In genomic region chr3:42747581-42747980, GRCh38 we compare ENCODE assay signal across 11 cellular contexts. TPM values are rescaled to one million over a fixed set of nuclear protein-coding genes. Genes with fewer than 3 reads are reported as not detected.
DNase-seq lines count a peak whose midpoint lies in the region; ATAC-seq and TF ChIP-seq lines count a peak whose summit lies in the region.
"Had no signal": no experiment of that assay in that cellular context is flagged by ENCODE, and none has a peak within 500 bp of the region (broad histone marks: within the 10 kb centered on the region; RNA-seq: fewer than 3 reads in every experiment).

No MANE protein-coding gene starts in this region.

- H3K27ac ChIP-seq in spleen, result no peak overlapping the region

- no peak overlapping the region for H3K4me3 ChIP-seq in spleen
- H3K4me3 ChIP-seq: lung had no signal

- H3K36me3 ChIP-seq in spleen, result peaks cover 0 to 7% (median 0%) of the 10 kb centered on the region in 6 donors

- peaks cover 28% of the 10 kb centered on the region for H3K4me1 Mint-ChIP-seq in activated naive CD4-positive, alpha-beta T cell treated with anti-CD3 and anti-CD28 coated beads for 36 hours (ENCODE audit: low read depth)
- H3K4me1 Mint-ChIP-seq in stimulated activated naive CD8-positive, alpha-beta T cell treated with anti-CD3 and anti-CD28 coated beads, Interleukin-15, amount 100 ng/mL, for 72 hours, result peaks cover 12% of the 10 kb centered on the region

- CTCF ChIA-PET in activated naive CD4-positive, alpha-beta T cell treated with anti-CD3 and anti-CD28 coated beads for 36 hours (lab: Charles Lee), result interaction anchor here (0.7 to 2.0 kb wide), 3 partner anchors 10 to 200 kb away, joined by 5 to 9 read pairs (median 6); no protein-coding TSS in a partner anchor

- H3K27me3 Mint-ChIP-seq in activated naive CD4-positive, alpha-beta T cell treated with anti-CD3 and anti-CD28 coated beads for 36 hours (ENCODE audit: low read depth), result no peaks in the 10 kb centered on the region
- H3K27me3 Mint-ChIP-seq in stimulated activated naive CD8-positive, alpha-beta T cell treated with anti-CD3 and anti-CD28 coated beads, Interleukin-15, amount 100 ng/mL, for 72 hours, result no peaks in the 10 kb centered on the region

- no peak for TF ChIP-seq POLR2A in spleen (IDR thresholded peaks at IDR 0.05)

- H3K27me3 ChIP-seq in spleen (replicated peaks in 1 of 7), result no peaks in the 10 kb centered on the region

- TF ChIP-seq CTCF in spleen (IDR thresholded peaks at IDR 0.05 in 8 of 11, conservative IDR thresholded peaks at IDR 0.05 in 3 of 11), result no peak

- WGBS in spleen, 5 donors, result 29 to 51% (median 41%) methylated on average over 6 of the region's 6 CpGs

- H3K4me1 ChIP-seq in spleen, result peaks cover 0 to 20% (median 5%) of the 10 kb centered on the region in 6 donors

- H3K4me3 Mint-ChIP-seq in activated naive CD4-positive, alpha-beta T cell treated with anti-CD3 and anti-CD28 coated beads for 36 hours, result no peak overlapping the region
- H3K4me3 Mint-ChIP-seq in stimulated activated naive CD8-positive, alpha-beta T cell treated with anti-CD3 and anti-CD28 coated beads, Interleukin-15, amount 100 ng/mL, for 72 hours, result no peak overlapping the region

- peak in 4 of 6 experiments; percentile 5 to 54 (median 40) for DNase-seq in stimulated activated naive CD4-positive, alpha-beta T cell (lab: John Stamatoyannopoulos, UW)
- DNase-seq in stimulated activated naive CD4-positive, alpha-beta T cell treated with Interleukin-2 at 50 U/mL for 16 hours (lab: John Stamatoyannopoulos, UW), result no peak
- DNase-seq in activated naive CD4-positive, alpha-beta T cell treated with anti-CD3 and anti-CD28 coated beads for 36 hours, result peak; percentile 27
- DNase-seq in left lobe of liver (ENCODE audit: low spot score), result peak; percentile 40
- no peak for DNase-seq in stimulated activated naive CD8-positive, alpha-beta T cell treated with anti-CD3 and anti-CD28 coated beads, Interleukin-15, amount 100 ng/mL, for 72 hours
- no peak for DNase-seq in spleen
- DNase-seq: dermis blood vessel endothelial cell, Kasumi-1 had no signal

- no peak for ATAC-seq in left lobe of liver
- no peak for ATAC-seq in stimulated activated naive CD8-positive, alpha-beta T cell treated with anti-CD3 and anti-CD28 coated beads, Interleukin-15, amount 100 ng/mL, for 72 hours
- ATAC-seq in GM18873 (IDR thresholded peaks at IDR 0.05; ENCODE audit: low FRiP score, unreplicated experiment), result no peak
- no peak for ATAC-seq in HG03280 (IDR thresholded peaks at IDR 0.05; ENCODE audit: unreplicated experiment)

- no peaks in the 10 kb centered on the region for H3K36me3 Mint-ChIP-seq in activated naive CD4-positive, alpha-beta T cell treated with anti-CD3 and anti-CD28 coated beads for 36 hours (ENCODE audit: low read depth)

- intact Hi-C loops in activated naive CD4-positive, alpha-beta T cell treated with anti-CD3 and anti-CD28 coated beads for 36 hours (cut with micrococcal nuclease), result loop anchor here (10.0 kb wide), 1 partner anchor 503 kb away; no protein-coding TSS in a partner anchor
- intact Hi-C loops in spleen (cut with DNase I; ENCODE audit: low total_unique reads), result loop anchor here (10.0 kb wide), 2 partner anchors 93 to 173 kb away; partner anchors contain the start of gene ZBTB47

- no peaks in the 10 kb centered on the region for H3K9me3 Mint-ChIP-seq in activated naive CD4-positive, alpha-beta T cell treated with anti-CD3 and anti-CD28 coated beads for 36 hours
- no peaks in the 10 kb centered on the region for H3K9me3 Mint-ChIP-seq in stimulated activated naive CD8-positive, alpha-beta T cell treated with anti-CD3 and anti-CD28 coated beads, Interleukin-15, amount 100 ng/mL, for 72 hours

- no peaks in the 10 kb centered on the region for H3K9me3 ChIP-seq in spleen

- no peak overlapping the region for H3K27ac Mint-ChIP-seq in activated naive CD4-positive, alpha-beta T cell treated with anti-CD3 and anti-CD28 coated beads for 36 hours
- no peak overlapping the region for H3K27ac Mint-ChIP-seq in stimulated activated naive CD8-positive, alpha-beta T cell treated with anti-CD3 and anti-CD28 coated beads, Interleukin-15, amount 100 ng/mL, for 72 hours

RNA-seq across cellular contexts. Expression of gene CCDC13, which starts 25.5 kb away (rescaled TPM):
- total RNA-seq in activated naive CD4-positive, alpha-beta T cell treated with anti-CD3 and anti-CD28 coated beads for 36 hours, result under 1 TPM in 1 of 2 experiments, not detected in 1; 0.31 TPM
- 1.6 TPM for total RNA-seq in left lobe of liver
- total RNA-seq in spleen, result 1 to 10 TPM in 6 of 7 donors, under 1 TPM in 1; 0.70 to 3.7 (median 1.4) TPM
- polyA plus RNA-seq in spleen, result under 1 TPM; 0.51 to 0.93 (median 0.70) TPM

RNA-seq across cellular contexts. Expression of gene HHATL, which starts 45.0 kb away (rescaled TPM):
- not detected for total RNA-seq in activated naive CD4-positive, alpha-beta T cell treated with anti-CD3 and anti-CD28 coated beads for 36 hours
- 0.40 TPM for total RNA-seq in left lobe of liver
- not detected for total RNA-seq in spleen
- polyA plus RNA-seq in spleen, result under 1 TPM in 2 of 3 donors, not detected in 1; 0.13 to 0.42 TPM
- total RNA-seq: dermis blood vessel endothelial cell had no signal

RNA-seq across cellular contexts. Expression of gene HIGD1A, which starts 56.7 kb away (rescaled TPM):
- total RNA-seq in activated naive CD4-positive, alpha-beta T cell treated with anti-CD3 and anti-CD28 coated beads for 36 hours, result 10 to 100 TPM; 57.1 to 66.4 TPM
- total RNA-seq in left lobe of liver (112 TPM), spleen (10 to 100 TPM; 48.5 to 89.0 (median 58.8) TPM)
- 10 to 100 TPM; 39.4 to 86.6 (median 60.5) TPM for polyA plus RNA-seq in spleen

Comparison
In these comparisons a context has a peak if more than half of its experiments do, and no peak if none do; other contexts are left out.
1. DNase-seq: peak in stimulated activated naive CD4-positive, alpha-beta T cell (4 of 6), activated naive CD4-positive, alpha-beta T cell treated with anti-CD3 and anti-CD28 coated beads for 36 hours (single experiment) and left lobe of liver (single experiment); none in stimulated activated naive CD4-positive, alpha-beta T cell treated with Interleukin-2 at 50 U/mL for 16 hours (single experiment), stimulated activated naive CD8-positive, alpha-beta T cell treated with anti-CD3 and anti-CD28 coated beads, Interleukin-15, amount 100 ng/mL, for 72 hours (0 of 2) and spleen (single experiment).